Comparison of ENCODE assay signal across 28 cellular contexts in genomic region chr5:52041843-52042242, GRCh38.
"Had no signal": no experiment of that assay in that cellular context is flagged by ENCODE, and none has a peak within 500 bp of the region (broad histone marks: within the 10 kb centered on the region; RNA-seq: fewer than 3 reads in every experiment).

No MANE protein-coding gene starts in this region.

- H2AFZ ChIP-seq: hepatocyte, neural progenitor cell, parathyroid adenoma had no signal

- H3K27me3 Mint-ChIP-seq: dendritic cell treated with granulocyte-macrophage colony-stimulating factor and Interleukin-4, amounts not matched to agents 40 ng/mL and 50 ng/mL, for 4 days; naive B cell; natural killer cell treated with Interleukin-12 subunit alpha and Interleukin-12 subunit beta and Interleukin-15 and Interleukin-18, amount 100 ng/mL, for 72 hours; progenitor cell of endocrine pancreas had no signal

- H3K4me3 ChIP-seq: gastrocnemius medialis, heart left ventricle, hepatocyte, left lung, mucosa of descending colon, neural progenitor cell, right atrium auricular region, smooth muscle cell, stomach, thyroid gland, vagina had no signal

- H3K4me2 ChIP-seq: hepatocyte, neural progenitor cell, smooth muscle cell had no signal

- H3K9me3 ChIP-seq: gastrocnemius medialis, heart left ventricle, left lung, mucosa of descending colon, right atrium auricular region, stomach, thyroid gland, vagina had no signal

- H3K27ac ChIP-seq: epithelial cell of prostate, gastrocnemius medialis, heart left ventricle, hepatocyte, left lung, neural progenitor cell, parathyroid adenoma, right atrium auricular region, stomach, thyroid gland, vagina had no signal

- H3K9ac ChIP-seq: neural progenitor cell, parathyroid adenoma had no signal

- DNase-seq: effector CD8-positive, alpha-beta T cell; endodermal cell; foreskin fibroblast; gastrocnemius medialis; heart left ventricle; left cardiac atrium; left lung; mesenchymal stem cell; mucosa of descending colon; naive B cell; stimulated activated CD4-positive, alpha-beta T cell treated with anti-CD3 and anti-CD28 coated beads, Interleukin-12 subunit alpha, Interleukin-12 subunit beta, amount 100 ng/mL, for 4 hours; stimulated activated CD4-positive, alpha-beta T cell treated with anti-CD3 and anti-CD28 coated beads, Interleukin-1b, Interleukin-23, amount 100 ng/mL, for 48 hours; stimulated activated CD4-positive, alpha-beta T cell treated with anti-CD3 and anti-CD28 coated beads, Interleukin-4, amount 100 ng/mL, for 1 hour; stimulated activated naive CD4-positive, alpha-beta T cell treated with Interleukin-2 at 50 U/mL for 16 hours; stomach; thyroid gland had no signal

- H3K9me3 Mint-ChIP-seq: dendritic cell treated with granulocyte-macrophage colony-stimulating factor and Interleukin-4, amounts not matched to agents 40 ng/mL and 50 ng/mL, for 4 days; endodermal cell; mesothelial cell of epicardium; naive B cell; natural killer cell treated with Interleukin-12 subunit alpha and Interleukin-12 subunit beta and Interleukin-15 and Interleukin-18, amount 100 ng/mL, for 72 hours; neural progenitor cell; stimulated activated effector memory CD8-positive, alpha-beta T cell treated with anti-CD3 and anti-CD28 coated beads, Interleukin-12 subunit alpha, Interleukin-12 subunit beta, amount 100 ng/mL, for 72 hours had no signal

- H3K4me1 Mint-ChIP-seq: endodermal cell; mesothelial cell of epicardium; naive B cell; neural progenitor cell; stimulated activated effector memory CD8-positive, alpha-beta T cell treated with anti-CD3 and anti-CD28 coated beads, Interleukin-12 subunit alpha, Interleukin-12 subunit beta, amount 100 ng/mL, for 72 hours had no signal

- H3K36me3 ChIP-seq: gastrocnemius medialis, heart left ventricle, left lung, neural progenitor cell, right atrium auricular region, stomach, thyroid gland, vagina had no signal

- H3K4me3 Mint-ChIP-seq: dendritic cell treated with granulocyte-macrophage colony-stimulating factor and Interleukin-4, amounts not matched to agents 40 ng/mL and 50 ng/mL, for 4 days; endodermal cell; mesothelial cell of epicardium; naive B cell; natural killer cell treated with Interleukin-12 subunit alpha and Interleukin-12 subunit beta and Interleukin-15 and Interleukin-18, amount 100 ng/mL, for 72 hours; neural progenitor cell; stimulated activated effector memory CD8-positive, alpha-beta T cell treated with anti-CD3 and anti-CD28 coated beads, Interleukin-12 subunit alpha, Interleukin-12 subunit beta, amount 100 ng/mL, for 72 hours had no signal

- H3K79me2 ChIP-seq: hepatocyte, parathyroid adenoma had no signal

- H3K36me3 Mint-ChIP-seq: mesothelial cell of epicardium; naive B cell; natural killer cell treated with Interleukin-12 subunit alpha and Interleukin-12 subunit beta and Interleukin-15 and Interleukin-18, amount 100 ng/mL, for 72 hours; neural progenitor cell; stimulated activated effector memory CD8-positive, alpha-beta T cell treated with anti-CD3 and anti-CD28 coated beads, Interleukin-12 subunit alpha, Interleukin-12 subunit beta, amount 100 ng/mL, for 72 hours had no signal

- H3K27me3 ChIP-seq: gastrocnemius medialis, heart left ventricle, hepatocyte, left lung, neural progenitor cell, right atrium auricular region, stomach, thyroid gland, vagina had no signal

- H3K27ac Mint-ChIP-seq: dendritic cell treated with granulocyte-macrophage colony-stimulating factor and Interleukin-4, amounts not matched to agents 40 ng/mL and 50 ng/mL, for 4 days; endodermal cell; mesothelial cell of epicardium; naive B cell; natural killer cell treated with Interleukin-12 subunit alpha and Interleukin-12 subunit beta and Interleukin-15 and Interleukin-18, amount 100 ng/mL, for 72 hours; neural progenitor cell; progenitor cell of endocrine pancreas; stimulated activated effector memory CD8-positive, alpha-beta T cell treated with anti-CD3 and anti-CD28 coated beads, Interleukin-12 subunit alpha, Interleukin-12 subunit beta, amount 100 ng/mL, for 72 hours had no signal
